27 cellular contexts compared by ENCODE assay signal in genomic region chrY:13020839-13021238, GRCh38.
"Had no signal": no experiment of that assay in that cellular context is flagged by ENCODE, and none has a peak within 500 bp of the region (broad histone marks: within the 10 kb centered on the region; RNA-seq: fewer than 3 reads in every experiment).

No MANE protein-coding gene starts in this region.

- ATAC-seq: gastrocnemius medialis; mucosa of descending colon; natural killer cell treated with Interleukin-12 subunit alpha and Interleukin-12 subunit beta and Interleukin-15 and Interleukin-18, amount 100 ng/mL, for 72 hours had no signal

- H3K4me3 ChIP-seq: ascending aorta, cardiac muscle cell, coronary artery, dorsolateral prefrontal cortex, gastrocnemius medialis, left ventricle myocardium inferior, lung, mucosa of descending colon, right atrium auricular region, smooth muscle cell, suprapubic skin, tibial artery had no signal

- H3K27ac ChIP-seq: ascending aorta, cardiac muscle cell, coronary artery, dorsolateral prefrontal cortex, gastrocnemius medialis, left ventricle myocardium inferior, right atrium auricular region, suprapubic skin, tibial artery, VCaP had no signal

- H3K9me3 ChIP-seq: ascending aorta, gastrocnemius medialis, left ventricle myocardium inferior, mucosa of descending colon, right atrium auricular region, suprapubic skin, tibial artery had no signal

- H3K4me2 ChIP-seq: smooth muscle cell had no signal

- DNase-seq: activated CD4-positive, alpha-beta T cell treated with anti-CD3 and anti-CD28 coated beads for 4 hours; activated CD4-positive, alpha-beta T cell treated with anti-CD3 and anti-CD28 coated beads, Interleukin-2, amount 50 U/mL, for 4 hours; activated CD8-positive, alpha-beta memory T cell treated with anti-CD3 and anti-CD28 coated beads, Interleukin-2, amount 50 U/mL, for 4 hours; activated gamma-delta T cell; activated naive CD4-positive, alpha-beta T cell treated with anti-CD3 and anti-CD28 coated beads, Interleukin-2, amount 10 ng/mL, durations not matched to agents 7 days and 5 days; activated naive CD8-positive, alpha-beta T cell treated with anti-CD3 and anti-CD28 coated beads, Interleukin-2, amount 10 ng/mL, durations not matched to agents 7 days and 5 days; activated T-cell treated with anti-CD3 and anti-CD28 coated beads, Interleukin-2, amount 50 U/mL, for 1 hour; dorsolateral prefrontal cortex; effector memory CD4-positive, alpha-beta T cell; gastrocnemius medialis; glutamatergic neuron; islet precursor cell; left ventricle myocardium inferior; mucosa of descending colon; stimulated activated CD4-positive, alpha-beta T cell treated with anti-CD3 and anti-CD28 coated beads, Interleukin-1b, Interleukin-23, amount 100 ng/mL, for 48 hours; stimulated activated naive CD4-positive, alpha-beta T cell; tibial artery had no signal

- H3K27me3 ChIP-seq: ascending aorta, cardiac muscle cell, dorsolateral prefrontal cortex, gastrocnemius medialis, right atrium auricular region, suprapubic skin, tibial artery had no signal

- H3K36me3 ChIP-seq: ascending aorta, cardiac muscle cell, gastrocnemius medialis, left ventricle myocardium inferior, right atrium auricular region, suprapubic skin, tibial artery had no signal

- FAIRE-seq: TTC549 had no signal

- H3K4me1 ChIP-seq: ascending aorta, gastrocnemius medialis, left ventricle myocardium inferior, right atrium auricular region, suprapubic skin, tibial artery had no signal
